In the genomic region with DNA sequence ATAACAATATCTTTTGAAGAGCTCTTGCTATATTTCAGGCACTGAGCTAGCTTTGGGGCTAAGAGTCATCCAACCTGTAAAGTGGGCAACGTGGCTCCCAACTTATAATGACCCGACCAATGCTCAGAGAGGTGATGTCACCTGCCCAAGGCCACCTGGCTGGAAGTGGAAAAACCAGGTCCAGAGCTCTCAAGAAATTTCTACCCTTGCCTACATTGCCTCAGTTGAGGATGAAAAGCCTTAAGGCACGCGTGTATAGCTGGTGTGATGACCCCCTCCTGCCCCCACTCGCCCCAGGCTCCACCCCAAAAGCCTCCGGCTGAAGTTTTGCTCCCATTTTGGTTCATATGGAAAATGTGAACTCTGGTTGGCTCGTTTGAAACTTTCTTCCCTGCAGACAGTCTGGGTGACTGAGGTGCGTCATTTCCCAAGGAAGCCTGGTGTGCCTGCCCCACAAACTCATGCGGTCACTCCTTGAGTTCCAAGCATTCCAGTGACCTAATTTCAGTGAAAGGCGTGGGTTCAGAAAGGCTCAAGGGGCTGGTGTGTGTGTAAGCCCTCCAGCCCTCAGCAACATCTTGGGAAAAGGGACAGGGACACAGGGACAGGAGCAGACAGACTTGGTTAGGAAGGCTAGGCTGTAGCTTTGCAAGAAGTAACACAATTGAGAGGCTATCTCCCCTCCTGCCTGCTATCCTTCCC, we compare ENCODE assay signal across 10 cellular contexts. TPM values are rescaled to one million over a fixed set of nuclear protein-coding genes. Genes with fewer than 3 reads are reported as not detected.
DNase-seq lines count a peak whose midpoint lies in the region; TF ChIP-seq lines count a peak whose summit lies in the region.
"Had no signal": no experiment of that assay in that cellular context is flagged by ENCODE, and none has a peak within 500 bp of the region (broad histone marks: within the 10 kb centered on the region; RNA-seq: fewer than 3 reads in every experiment).

No MANE protein-coding gene starts in this region.

- DNase-seq in GOT3 (lab: John Stamatoyannopoulos, UW): peak; percentile 41
- DNase-seq in SW480 (ENCODE audit: low spot score): peak; percentile 83
- DNase-seq in fibroblast of the aortic adventitia (ENCODE audit: low read depth): peak; percentile 92
- peak; percentile 82 for DNase-seq in skeletal muscle cell (ENCODE audit: low read depth)
- no peak for DNase-seq in stimulated activated naive CD4-positive, alpha-beta T cell (lab: John Stamatoyannopoulos, UW)
- DNase-seq in SKM-1 treated with dmso at 0.1 percent for 144 hours (lab: John Stamatoyannopoulos, UW; ENCODE audit: unreplicated experiment): no peak
- no peak for DNase-seq in NCI-H1436 (lab: John Stamatoyannopoulos, UW)
- DNase-seq in activated CD4-positive, alpha-beta T cell treated with anti-CD3 and anti-CD28 coated beads, Interleukin-2, amount 50 U/mL, for 48 hours: no peak
- DNase-seq: activated CD8-positive, alpha-beta memory T cell treated with anti-CD3 and anti-CD28 coated beads, Interleukin-2, amount 50 U/mL, for 4 hours; DND-41 had no signal

- TF ChIP-seq CTCF in fibroblast of the aortic adventitia (IDR thresholded peaks at IDR 0.05; ENCODE audit: insufficient read depth, low read length): no peak

- no peak overlapping the region for H3K4me3 ChIP-seq in fibroblast of the aortic adventitia (ENCODE audit: low read depth, low read length)
- H3K4me3 ChIP-seq in skeletal muscle cell (ENCODE audit: low read depth, low read length): no peak overlapping the region

RNA-seq across cellular contexts. Expression of gene HTR1D, which starts 20.5 kb away (rescaled TPM):
- total RNA-seq in fibroblast of the aortic adventitia (ENCODE audit: low replicate concordance): not detected in 2 replicates

RNA-seq across cellular contexts. Expression of gene LUZP1, which starts 28.1 kb away (rescaled TPM):
- 26.2 and 107 TPM in 2 replicates for total RNA-seq in fibroblast of the aortic adventitia (ENCODE audit: low replicate concordance)

Comparison
In these comparisons a context has a peak if more than half of its experiments do, and no peak if none do; other contexts are left out.
1. DNase-seq: peak in GOT3 (single experiment), SW480 (single experiment), fibroblast of the aortic adventitia (single experiment) and skeletal muscle cell (single experiment); none in stimulated activated naive CD4-positive, alpha-beta T cell (0 of 6), SKM-1 treated with dmso at 0.1 percent for 144 hours (single experiment), NCI-H1436 (single experiment) and activated CD4-positive, alpha-beta T cell treated with anti-CD3 and anti-CD28 coated beads, Interleukin-2, amount 50 U/mL, for 48 hours (0 of 2).